1 cellular context compared by ENCODE assay signal in the genomic region with DNA sequence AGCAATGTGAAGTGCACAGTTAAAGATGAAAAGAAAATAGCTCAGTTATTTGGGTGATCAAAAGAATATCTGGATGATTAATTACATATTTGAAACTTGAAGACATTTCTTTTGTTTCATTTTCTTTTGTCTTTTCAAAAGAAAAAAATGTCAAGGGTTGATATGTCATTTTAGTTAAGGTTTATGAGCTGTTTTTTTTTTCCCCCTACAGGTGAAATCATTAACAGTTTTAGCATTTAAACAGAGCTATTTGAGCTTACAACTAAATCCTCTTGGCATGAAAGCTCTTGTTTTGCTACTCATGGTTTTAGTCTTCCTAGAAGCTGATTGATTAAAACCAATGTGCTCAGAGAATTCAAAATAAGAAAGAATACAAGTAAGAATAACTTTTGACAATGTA.
TF ChIP-seq lines count a peak whose summit lies in the region.

No MANE protein-coding gene starts in this region.

TF ChIP-seq in GM23338, 12 proteins besides CTCF, POLR2A, EP300 and RAD21 (continued from another document):
- TF ChIP-seq ZNF114 (CRISPR knock-in tag; IDR thresholded peaks at IDR 0.05) (no peak), CREB1 (CRISPR knock-in tag; IDR thresholded peaks at IDR 0.05; ENCODE audit: low read depth) (no peak), ZNF331 (CRISPR knock-in tag; IDR thresholded peaks at IDR 0.05; ENCODE audit: low read depth) (no peak), POLR2AphosphoS5 (IDR thresholded peaks at IDR 0.05; ENCODE audit: low read depth) (no peak)
- TF ChIP-seq, protein P1, sequence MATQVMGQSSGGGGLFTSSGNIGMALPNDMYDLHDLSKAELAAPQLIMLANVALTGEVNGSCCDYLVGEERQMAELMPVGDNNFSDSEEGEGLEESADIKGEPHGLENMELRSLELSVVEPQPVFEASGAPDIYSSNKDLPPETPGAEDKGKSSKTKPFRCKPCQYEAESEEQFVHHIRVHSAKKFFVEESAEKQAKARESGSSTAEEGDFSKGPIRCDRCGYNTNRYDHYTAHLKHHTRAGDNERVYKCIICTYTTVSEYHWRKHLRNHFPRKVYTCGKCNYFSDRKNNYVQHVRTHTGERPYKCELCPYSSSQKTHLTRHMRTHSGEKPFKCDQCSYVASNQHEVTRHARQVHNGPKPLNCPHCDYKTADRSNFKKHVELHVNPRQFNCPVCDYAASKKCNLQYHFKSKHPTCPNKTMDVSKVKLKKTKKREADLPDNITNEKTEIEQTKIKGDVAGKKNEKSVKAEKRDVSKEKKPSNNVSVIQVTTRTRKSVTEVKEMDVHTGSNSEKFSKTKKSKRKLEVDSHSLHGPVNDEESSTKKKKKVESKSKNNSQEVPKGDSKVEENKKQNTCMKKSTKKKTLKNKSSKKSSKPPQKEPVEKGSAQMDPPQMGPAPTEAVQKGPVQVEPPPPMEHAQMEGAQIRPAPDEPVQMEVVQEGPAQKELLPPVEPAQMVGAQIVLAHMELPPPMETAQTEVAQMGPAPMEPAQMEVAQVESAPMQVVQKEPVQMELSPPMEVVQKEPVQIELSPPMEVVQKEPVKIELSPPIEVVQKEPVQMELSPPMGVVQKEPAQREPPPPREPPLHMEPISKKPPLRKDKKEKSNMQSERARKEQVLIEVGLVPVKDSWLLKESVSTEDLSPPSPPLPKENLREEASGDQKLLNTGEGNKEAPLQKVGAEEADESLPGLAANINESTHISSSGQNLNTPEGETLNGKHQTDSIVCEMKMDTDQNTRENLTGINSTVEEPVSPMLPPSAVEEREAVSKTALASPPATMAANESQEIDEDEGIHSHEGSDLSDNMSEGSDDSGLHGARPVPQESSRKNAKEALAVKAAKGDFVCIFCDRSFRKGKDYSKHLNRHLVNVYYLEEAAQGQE (IDR thresholded peaks at IDR 0.05; ENCODE audit: unreplicated experiment), result no peak
- TF ChIP-seq, protein P2, sequence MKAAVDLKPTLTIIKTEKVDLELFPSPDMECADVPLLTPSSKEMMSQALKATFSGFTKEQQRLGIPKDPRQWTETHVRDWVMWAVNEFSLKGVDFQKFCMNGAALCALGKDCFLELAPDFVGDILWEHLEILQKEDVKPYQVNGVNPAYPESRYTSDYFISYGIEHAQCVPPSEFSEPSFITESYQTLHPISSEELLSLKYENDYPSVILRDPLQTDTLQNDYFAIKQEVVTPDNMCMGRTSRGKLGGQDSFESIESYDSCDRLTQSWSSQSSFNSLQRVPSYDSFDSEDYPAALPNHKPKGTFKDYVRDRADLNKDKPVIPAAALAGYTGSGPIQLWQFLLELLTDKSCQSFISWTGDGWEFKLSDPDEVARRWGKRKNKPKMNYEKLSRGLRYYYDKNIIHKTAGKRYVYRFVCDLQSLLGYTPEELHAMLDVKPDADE (IDR thresholded peaks at IDR 0.05), result no peak
